Comparison of ENCODE assay signal across 8 cellular contexts in genomic region chr18:63016270-63016669, GRCh38.
DNase-seq lines count a peak whose midpoint lies in the region; ATAC-seq and TF ChIP-seq lines count a peak whose summit lies in the region.

No MANE protein-coding gene starts in this region.

- H3K4me3 ChIP-seq in colonic mucosa = no peak overlapping the region
- no peak overlapping the region for H3K4me3 ChIP-seq in lower lobe of right lung

- no peaks in the 10 kb centered on the region for H3K27me3 ChIP-seq in colonic mucosa
- peaks cover 9% of the 10 kb centered on the region for H3K27me3 ChIP-seq in lower lobe of right lung (ENCODE audit: low read depth)

- peak; percentile 80 for TF ChIP-seq CTCF in GM12873 (IDR thresholded peaks at IDR 0.05; ENCODE audit: insufficient read depth, low read depth, low read length, missing control alignments)
- TF ChIP-seq CTCF in colonic mucosa (IDR thresholded peaks at IDR 0.05) = peak; percentile 67
- TF ChIP-seq CTCF in lower lobe of right lung (IDR thresholded peaks at IDR 0.05) = peak; percentile 74

- ATAC-seq in lower lobe of right lung (peak; percentile 68 to 70), HG03457 (IDR thresholded peaks at IDR 0.05; ENCODE audit: unreplicated experiment) (no peak)

- DNase-seq in AG08395 (ENCODE audit: low spot score) = peak; percentile 80
- peak; percentile 74 for DNase-seq in NCI-H1105 (lab: John Stamatoyannopoulos, UW)
- DNase-seq in T-helper 9 cell = peak; percentile 27
- DNase-seq in colonic mucosa = peak; percentile 57
- DNase-seq in lower lobe of right lung = no peak
- DNase-seq in stimulated activated CD8-positive, alpha-beta memory T cell treated with anti-CD3 and anti-CD28 coated beads, Interleukin-7, amount 100 ng/mL, for 4 hours (ENCODE audit: low read depth in 2 of 2) = peak; percentile 16 to 31

- no peak overlapping the region for H3K9ac ChIP-seq in colonic mucosa (ENCODE audit: low read depth in 2 of 2, low read length in 2 of 2)

- H3K9me3 ChIP-seq in colonic mucosa (no peaks in the 10 kb centered on the region), lower lobe of right lung (no peaks in the 10 kb centered on the region)

- intact Hi-C loops in colonic mucosa (cut with DNase I) (loop anchor here (5.0 kb wide), 1 partner anchor 426 kb away; no protein-coding TSS in a partner anchor), lower lobe of right lung (cut with DNase I) (loop anchor here (10.0 kb wide), 1 partner anchor 309 kb away; no protein-coding TSS in a partner anchor)

- H3K27ac ChIP-seq in colonic mucosa (no peak overlapping the region), lower lobe of right lung (no peak overlapping the region)

- H3K36me3 ChIP-seq in colonic mucosa (no peaks in the 10 kb centered on the region), lower lobe of right lung (no peaks in the 10 kb centered on the region)

- no peaks in the 10 kb centered on the region for H3K4me1 ChIP-seq in colonic mucosa
- H3K4me1 ChIP-seq in lower lobe of right lung = no peaks in the 10 kb centered on the region
